In genomic region chr10:609868-610545, GRCh38 we compare ENCODE assay signal across 1 cellular context.
TF ChIP-seq lines count a peak whose summit lies in the region.

No MANE protein-coding gene starts in this region.

TF ChIP-seq in GM23338, 12 proteins besides CTCF, POLR2A, EP300 and RAD21 (continued from another document):
- TF ChIP-seq ZNF462 (CRISPR knock-in tag; IDR thresholded peaks at IDR 0.05) (no peak), CREB1 (CRISPR knock-in tag; IDR thresholded peaks at IDR 0.05; ENCODE audit: low read depth) (no peak), ZNF331 (CRISPR knock-in tag; IDR thresholded peaks at IDR 0.05; ENCODE audit: low read depth) (no peak), EZH2 (IDR thresholded peaks at IDR 0.05; ENCODE audit: low read depth, unreplicated experiment) (no peak), NANOG (IDR thresholded peaks at IDR 0.05; ENCODE audit: borderline replicate concordance) (no peak), POLR2AphosphoS5 (IDR thresholded peaks at IDR 0.05; ENCODE audit: low read depth) (no peak), EZH2phosphoT487 (IDR thresholded peaks at IDR 0.05; ENCODE audit: unreplicated experiment) (no peak), JUNB (IDR thresholded peaks at IDR 0.05; ENCODE audit: unreplicated experiment) (no peak), REST (IDR thresholded peaks at IDR 0.05; ENCODE audit: unreplicated experiment) (no peak)
